1 cellular context compared by ENCODE assay signal in the genomic region with DNA sequence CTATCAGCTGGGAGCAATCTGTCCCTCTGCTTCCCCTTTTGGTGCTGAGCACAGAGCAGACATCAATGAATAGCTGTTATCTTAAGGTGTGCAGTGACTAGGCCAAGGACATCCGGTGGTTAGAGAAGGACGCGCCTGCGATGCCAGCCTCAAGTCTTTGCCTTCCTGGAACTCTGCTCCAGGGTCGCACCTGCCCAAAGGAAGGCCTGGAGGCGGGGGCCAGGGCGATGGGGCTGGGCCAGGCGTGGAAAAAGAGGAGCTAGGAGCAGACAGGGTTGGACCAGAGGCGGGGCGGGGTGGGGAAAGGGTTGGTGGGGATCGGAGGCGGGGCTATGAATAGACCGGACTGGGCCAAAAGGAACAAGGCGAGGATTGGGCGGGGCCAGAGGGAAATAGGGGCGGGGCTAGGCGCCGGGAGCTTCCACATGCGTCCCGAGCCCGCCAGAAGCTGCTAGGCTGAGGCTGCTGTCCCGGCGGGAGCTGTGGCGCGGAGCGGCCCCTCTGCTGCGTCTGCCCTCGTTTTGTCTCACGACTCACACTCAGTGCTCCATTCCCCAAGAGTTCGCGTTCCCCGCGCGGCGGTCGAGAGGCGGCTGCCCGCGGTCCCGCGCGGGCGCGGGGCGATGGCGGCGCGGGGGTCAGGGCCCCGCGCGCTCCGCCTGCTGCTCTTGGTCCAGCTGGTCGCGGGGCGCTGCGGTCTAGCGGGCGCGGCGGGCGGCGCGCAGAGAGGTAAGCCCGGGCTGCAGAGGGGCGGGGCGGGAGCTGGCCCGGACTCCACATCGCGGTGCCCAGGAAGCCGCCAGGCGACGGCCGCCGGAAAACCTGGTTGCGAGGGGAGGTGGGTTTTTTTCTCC.
TF ChIP-seq lines count a peak whose summit lies in the region.

CHRNA5 (plus strand) TSS at position 424 of the 854 bp plus-strand sequence; CDS start at position 624, 200 bp downstream.

TF ChIP-seq in GM12878, 131 proteins besides CTCF, POLR2A, EP300 and RAD21 (continued from another document):
- TF ChIP-seq SRF (IDR thresholded peaks at IDR 0.05; ENCODE audit: low read depth in 2 of 2, low read length in 2 of 2) (no peak), RELB (IDR thresholded peaks at IDR 0.05; ENCODE audit: low read depth) (no peak), SMARCA5 (IDR thresholded peaks at IDR 0.05) (peak; percentile 70), HSF1 (IDR thresholded peaks at IDR 0.05; ENCODE audit: low read depth, low read length) (peak; percentile 71; the same call in 1 of the 2 replicates), SPI1 (IDR thresholded peaks at IDR 0.05; ENCODE audit: borderline replicate concordance, insufficient read depth, low read depth, low read length) (no peak), SREBF2 (IDR thresholded peaks at IDR 0.05; ENCODE audit: low read length) (no peak), TCF7 (IDR thresholded peaks at IDR 0.05; ENCODE audit: borderline replicate concordance) (no peak), KAT2A (conservative IDR thresholded peaks at IDR 0.05; ENCODE audit: control insufficient read depth, low read depth, low read length) (no peak), FOXK2 (IDR thresholded peaks at IDR 0.05) (no peak), YY1 (IDR thresholded peaks at IDR 0.05; ENCODE audit: low read depth, low read length) (no peak), RUNX3 (IDR thresholded peaks at IDR 0.05; ENCODE audit: low read length) (no peak), SMAD5 (IDR thresholded peaks at IDR 0.05; ENCODE audit: low read depth) (no peak), RCOR1 (conservative IDR thresholded peaks at IDR 0.05; ENCODE audit: low read depth, low read length) (no peak), MEF2B (IDR thresholded peaks at IDR 0.05; ENCODE audit: partially characterized antibody, poor library complexity, severe bottlenecking) (no peak), YBX1 (IDR thresholded peaks at IDR 0.05) (no peak), MTA2 (IDR thresholded peaks at IDR 0.05; ENCODE audit: low read depth) (no peak), JUNB (IDR thresholded peaks at IDR 0.05) (no peak), MXI1 (IDR thresholded peaks at IDR 0.05; ENCODE audit: low read depth, low read length) (no peak), HDAC6 (IDR thresholded peaks at IDR 0.05; ENCODE audit: unreplicated experiment) (peak; percentile 37), DPF2 (IDR thresholded peaks at IDR 0.05) (peak; percentile 53), MYB (IDR thresholded peaks at IDR 0.05; ENCODE audit: borderline replicate concordance, low read depth, low read length) (no peak), NR2F1 (conservative IDR thresholded peaks at IDR 0.05) (peak; percentile 62), ZNF687 (IDR thresholded peaks at IDR 0.05) (no peak), MLLT1 (IDR thresholded peaks at IDR 0.05) (no peak), STAT3 (IDR thresholded peaks at IDR 0.05; ENCODE audit: low read depth, low read length) (no peak), NFYA (IDR thresholded peaks at IDR 0.05; ENCODE audit: borderline replicate concordance, low read depth, low read length) (no peak), PAX5 (IDR thresholded peaks at IDR 0.05; ENCODE audit: borderline replicate concordance, low read depth, low read length) (no peak), CBX5 (IDR thresholded peaks at IDR 0.05; ENCODE audit: low read depth) (no peak)
- TF ChIP-seq, protein P1, sequence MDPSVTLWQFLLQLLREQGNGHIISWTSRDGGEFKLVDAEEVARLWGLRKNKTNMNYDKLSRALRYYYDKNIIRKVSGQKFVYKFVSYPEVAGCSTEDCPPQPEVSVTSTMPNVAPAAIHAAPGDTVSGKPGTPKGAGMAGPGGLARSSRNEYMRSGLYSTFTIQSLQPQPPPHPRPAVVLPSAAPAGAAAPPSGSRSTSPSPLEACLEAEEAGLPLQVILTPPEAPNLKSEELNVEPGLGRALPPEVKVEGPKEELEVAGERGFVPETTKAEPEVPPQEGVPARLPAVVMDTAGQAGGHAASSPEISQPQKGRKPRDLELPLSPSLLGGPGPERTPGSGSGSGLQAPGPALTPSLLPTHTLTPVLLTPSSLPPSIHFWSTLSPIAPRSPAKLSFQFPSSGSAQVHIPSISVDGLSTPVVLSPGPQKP (IDR thresholded peaks at IDR 0.05; ENCODE audit: low read depth, low read length): no peak
- TF ChIP-seq, protein P2, sequence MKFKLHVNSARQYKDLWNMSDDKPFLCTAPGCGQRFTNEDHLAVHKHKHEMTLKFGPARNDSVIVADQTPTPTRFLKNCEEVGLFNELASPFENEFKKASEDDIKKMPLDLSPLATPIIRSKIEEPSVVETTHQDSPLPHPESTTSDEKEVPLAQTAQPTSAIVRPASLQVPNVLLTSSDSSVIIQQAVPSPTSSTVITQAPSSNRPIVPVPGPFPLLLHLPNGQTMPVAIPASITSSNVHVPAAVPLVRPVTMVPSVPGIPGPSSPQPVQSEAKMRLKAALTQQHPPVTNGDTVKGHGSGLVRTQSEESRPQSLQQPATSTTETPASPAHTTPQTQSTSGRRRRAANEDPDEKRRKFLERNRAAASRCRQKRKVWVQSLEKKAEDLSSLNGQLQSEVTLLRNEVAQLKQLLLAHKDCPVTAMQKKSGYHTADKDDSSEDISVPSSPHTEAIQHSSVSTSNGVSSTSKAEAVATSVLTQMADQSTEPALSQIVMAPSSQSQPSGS (IDR thresholded peaks at IDR 0.05; ENCODE audit: low read length): no peak
- TF ChIP-seq, protein P3, sequence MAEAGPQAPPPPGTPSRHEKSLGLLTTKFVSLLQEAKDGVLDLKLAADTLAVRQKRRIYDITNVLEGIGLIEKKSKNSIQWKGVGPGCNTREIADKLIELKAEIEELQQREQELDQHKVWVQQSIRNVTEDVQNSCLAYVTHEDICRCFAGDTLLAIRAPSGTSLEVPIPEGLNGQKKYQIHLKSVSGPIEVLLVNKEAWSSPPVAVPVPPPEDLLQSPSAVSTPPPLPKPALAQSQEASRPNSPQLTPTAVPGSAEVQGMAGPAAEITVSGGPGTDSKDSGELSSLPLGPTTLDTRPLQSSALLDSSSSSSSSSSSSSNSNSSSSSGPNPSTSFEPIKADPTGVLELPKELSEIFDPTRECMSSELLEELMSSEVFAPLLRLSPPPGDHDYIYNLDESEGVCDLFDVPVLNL (IDR thresholded peaks at IDR 0.05; ENCODE audit: low read depth, low read length): no peak
- TF ChIP-seq, protein P4, sequence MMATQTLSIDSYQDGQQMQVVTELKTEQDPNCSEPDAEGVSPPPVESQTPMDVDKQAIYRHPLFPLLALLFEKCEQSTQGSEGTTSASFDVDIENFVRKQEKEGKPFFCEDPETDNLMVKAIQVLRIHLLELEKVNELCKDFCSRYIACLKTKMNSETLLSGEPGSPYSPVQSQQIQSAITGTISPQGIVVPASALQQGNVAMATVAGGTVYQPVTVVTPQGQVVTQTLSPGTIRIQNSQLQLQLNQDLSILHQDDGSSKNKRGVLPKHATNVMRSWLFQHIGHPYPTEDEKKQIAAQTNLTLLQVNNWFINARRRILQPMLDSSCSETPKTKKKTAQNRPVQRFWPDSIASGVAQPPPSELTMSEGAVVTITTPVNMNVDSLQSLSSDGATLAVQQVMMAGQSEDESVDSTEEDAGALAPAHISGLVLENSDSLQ (IDR thresholded peaks at IDR 0.05): no peak
- TF ChIP-seq, protein P5, sequence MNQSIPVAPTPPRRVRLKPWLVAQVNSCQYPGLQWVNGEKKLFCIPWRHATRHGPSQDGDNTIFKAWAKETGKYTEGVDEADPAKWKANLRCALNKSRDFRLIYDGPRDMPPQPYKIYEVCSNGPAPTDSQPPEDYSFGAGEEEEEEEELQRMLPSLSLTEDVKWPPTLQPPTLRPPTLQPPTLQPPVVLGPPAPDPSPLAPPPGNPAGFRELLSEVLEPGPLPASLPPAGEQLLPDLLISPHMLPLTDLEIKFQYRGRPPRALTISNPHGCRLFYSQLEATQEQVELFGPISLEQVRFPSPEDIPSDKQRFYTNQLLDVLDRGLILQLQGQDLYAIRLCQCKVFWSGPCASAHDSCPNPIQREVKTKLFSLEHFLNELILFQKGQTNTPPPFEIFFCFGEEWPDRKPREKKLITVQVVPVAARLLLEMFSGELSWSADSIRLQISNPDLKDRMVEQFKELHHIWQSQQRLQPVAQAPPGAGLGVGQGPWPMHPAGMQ (IDR thresholded peaks at IDR 0.05; ENCODE audit: borderline replicate concordance): no peak
- TF ChIP-seq, protein P6, sequence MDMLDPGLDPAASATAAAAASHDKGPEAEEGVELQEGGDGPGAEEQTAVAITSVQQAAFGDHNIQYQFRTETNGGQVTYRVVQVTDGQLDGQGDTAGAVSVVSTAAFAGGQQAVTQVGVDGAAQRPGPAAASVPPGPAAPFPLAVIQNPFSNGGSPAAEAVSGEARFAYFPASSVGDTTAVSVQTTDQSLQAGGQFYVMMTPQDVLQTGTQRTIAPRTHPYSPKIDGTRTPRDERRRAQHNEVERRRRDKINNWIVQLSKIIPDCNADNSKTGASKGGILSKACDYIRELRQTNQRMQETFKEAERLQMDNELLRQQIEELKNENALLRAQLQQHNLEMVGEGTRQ (IDR thresholded peaks at IDR 0.05; ENCODE audit: borderline replicate concordance, low read depth, low read length): no peak
